Comparison of ENCODE assay signal across 10 cellular contexts in genomic region chr4:156677136-156677535, GRCh38.
DNase-seq lines count a peak whose midpoint lies in the region; ATAC-seq, FAIRE-seq and TF ChIP-seq lines count a peak whose summit lies in the region.
"Had no signal": no experiment of that assay in that cellular context is flagged by ENCODE, and none has a peak within 500 bp of the region (broad histone marks: within the 10 kb centered on the region; RNA-seq: fewer than 3 reads in every experiment).

No MANE protein-coding gene starts in this region.

- H3K9me3 Mint-ChIP-seq in endodermal cell, result peaks cover under 1% of the 10 kb centered on the region

- no peak for FAIRE-seq in HTR-8/SVneo (lab: Jason Lieb, UNC)
- FAIRE-seq: frontal cortex had no signal

- TF ChIP-seq CTCF in endodermal cell (conservative IDR thresholded peaks at IDR 0.05), result peak; percentile 78
- peak in 2 of 3 experiments; percentile 13 to 18 for TF ChIP-seq CTCF in testis (IDR thresholded peaks at IDR 0.05)

- H3K27ac Mint-ChIP-seq in endodermal cell, result no peak overlapping the region
- H3K27ac Mint-ChIP-seq: CD4-positive, CD25-positive, alpha-beta regulatory T cell had no signal

- no peaks in the 10 kb centered on the region for H3K4me1 ChIP-seq in endodermal cell (ENCODE audit: control insufficient read depth, insufficient read depth, low read length)
- no peaks in the 10 kb centered on the region for H3K4me1 ChIP-seq in testis

- no peak for TF ChIP-seq POLR2A in testis (IDR thresholded peaks at IDR 0.05)

- H3K36me3 ChIP-seq in endodermal cell (ENCODE audit: control insufficient read depth, insufficient read depth, low read length), result no peaks in the 10 kb centered on the region
- H3K36me3 ChIP-seq in testis (ENCODE audit: low read depth, missing control alignments), result no peaks in the 10 kb centered on the region

- intact Hi-C loops in testis (cut with DNase I; ENCODE audit: low total_unique reads), result no loop called here

- H3K36me3 Mint-ChIP-seq in endodermal cell (ENCODE audit: low read depth), result no peaks in the 10 kb centered on the region
- H3K36me3 Mint-ChIP-seq: CD4-positive, CD25-positive, alpha-beta regulatory T cell had no signal

- H3K4me3 ChIP-seq in endodermal cell (ENCODE audit: low read length) (no peak overlapping the region), testis (no peak overlapping the region)

- H3K4me3 Mint-ChIP-seq in endodermal cell, result no peak overlapping the region
- H3K4me3 Mint-ChIP-seq: CD4-positive, CD25-positive, alpha-beta regulatory T cell had no signal

- H3K27ac ChIP-seq in endodermal cell (ENCODE audit: low read depth, low read length) (no peak overlapping the region), testis (no peak overlapping the region)

- DNase-seq in NCI-H82 (lab: John Stamatoyannopoulos, UW), result peak; percentile 37
- no peak for DNase-seq in NCI-H82 treated with DMSO at 0.1 percent for 48 hours (lab: John Stamatoyannopoulos, UW; ENCODE audit: unreplicated experiment)
- peak; percentile 59 for DNase-seq in NAMALWA (ENCODE audit: low spot score)
- peak; percentile 66 for DNase-seq in endodermal cell
- no peak for DNase-seq in testis
- DNase-seq in HTR-8/SVneo (ENCODE audit: insufficient read length, low spot score), result no peak
- DNase-seq: CD4-positive, CD25-positive, alpha-beta regulatory T cell had no signal

- H3K9me3 ChIP-seq in endodermal cell (ENCODE audit: control insufficient read depth, low read length), result no peaks in the 10 kb centered on the region
- H3K9me3 ChIP-seq in testis, result no peaks in the 10 kb centered on the region

- ATAC-seq in GM19328 (IDR thresholded peaks at IDR 0.05; ENCODE audit: unreplicated experiment) (no peak), GM21786 (IDR thresholded peaks at IDR 0.05; ENCODE audit: unreplicated experiment) (no peak)

- no peaks in the 10 kb centered on the region for H3K27me3 Mint-ChIP-seq in endodermal cell (ENCODE audit: insufficient read depth)
- H3K27me3 Mint-ChIP-seq: CD4-positive, CD25-positive, alpha-beta regulatory T cell had no signal

- no peaks in the 10 kb centered on the region for H3K4me1 Mint-ChIP-seq in endodermal cell
- H3K4me1 Mint-ChIP-seq: CD4-positive, CD25-positive, alpha-beta regulatory T cell had no signal

- H3K27me3 ChIP-seq in endodermal cell (ENCODE audit: control insufficient read depth, insufficient read depth, low read length, poor library complexity, severe bottlenecking) (no peaks in the 10 kb centered on the region), testis (no peaks in the 10 kb centered on the region)

- no peak overlapping the region for H3K9ac ChIP-seq in endodermal cell (ENCODE audit: extremely low read depth, low read length, poor library complexity, severe bottlenecking)

- WGBS in endodermal cell (ENCODE audit: insufficient coverage in 1 of 2, insufficient read length in 1 of 2), 2 experiments, result 10 to 19% methylated on average over 3 to 4 of the region's 6 CpGs
- 68 to 73% methylated on average over 6 of the region's 6 CpGs for WGBS in testis, 2 donors

Comparison
In these comparisons a context has a peak if more than half of its experiments do, and no peak if none do; other contexts are left out.
1. DNase-seq: peak in NCI-H82 (single experiment), NAMALWA (single experiment) and endodermal cell (single experiment); none in NCI-H82 treated with DMSO at 0.1 percent for 48 hours (single experiment), testis (single experiment) and HTR-8/SVneo (single experiment).